8 cellular contexts compared by ENCODE assay signal in genomic region chr1:150976879-150977694, GRCh38. TPM values are rescaled to one million over a fixed set of nuclear protein-coding genes. Genes with fewer than 3 reads are reported as not detected.
DNase-seq lines count a peak whose midpoint lies in the region; ATAC-seq and TF ChIP-seq lines count a peak whose summit lies in the region.

No MANE protein-coding gene starts in this region.

- TF ChIP-seq CTCF in nephron (IDR thresholded peaks at IDR 0.05; ENCODE audit: unreplicated experiment in 3 of 3), result no peak

- H3K4me1 Mint-ChIP-seq in nephron, result peaks cover 38% of the 10 kb centered on the region

- peak; percentile 97 for DNase-seq in GDM1 (lab: John Stamatoyannopoulos, UW)
- DNase-seq in OCI-M2 (lab: John Stamatoyannopoulos, UW; ENCODE audit: unreplicated experiment), result peak; percentile 86
- DNase-seq in activated T-cell treated with anti-CD3 and anti-CD28 coated beads for 24 hours (ENCODE audit: low read depth), result peak; percentile 61
- peak; percentile 88 for DNase-seq in stimulated activated naive CD8-positive, alpha-beta T cell treated with anti-CD3 and anti-CD28 coated beads, Interleukin-15, Interleukin-2, amounts not matched to agents 100 U/mL and 50 U/mL, for 24 hours

- H3K27me3 Mint-ChIP-seq in nephron (ENCODE audit: low read depth), result peaks cover 7% of the 10 kb centered on the region

- H3K9me3 Mint-ChIP-seq in nephron, result no peaks in the 10 kb centered on the region

- H3K36me3 Mint-ChIP-seq in nephron (ENCODE audit: low read depth), result no peaks in the 10 kb centered on the region

- H3K27ac Mint-ChIP-seq in nephron, result peak overlapping the region; percentile 69 to 86 (median 71)

- H3K4me3 Mint-ChIP-seq in nephron, result peak overlapping the region; percentile 63 to 81 (median 75)

- peak; percentile 62 for ATAC-seq in esophagus mucosa
- ATAC-seq in stimulated activated naive CD8-positive, alpha-beta T cell treated with anti-CD3 and anti-CD28 coated beads, Interleukin-15, Interleukin-2, amounts not matched to agents 100 U/mL and 50 U/mL, for 24 hours, result peak; percentile 62
- ATAC-seq in HG03457 (IDR thresholded peaks at IDR 0.05; ENCODE audit: unreplicated experiment), result no peak
- ATAC-seq in GM21737 (IDR thresholded peaks at IDR 0.05; ENCODE audit: unreplicated experiment), result no peak

RNA-seq across cellular contexts. Expression of gene CERS2, which starts 2.5 kb away (rescaled TPM):
- 49.8 TPM for total RNA-seq in esophagus mucosa

RNA-seq across cellular contexts. Expression of gene ANXA9, which starts 5.0 kb away (rescaled TPM):
- 0.40 TPM for total RNA-seq in esophagus mucosa

RNA-seq across cellular contexts. Expression of gene MINDY1, which starts 29.6 kb away (rescaled TPM):
- 33.4 TPM for total RNA-seq in esophagus mucosa

RNA-seq across cellular contexts. Expression of gene PRUNE1, which starts 31.2 kb away (rescaled TPM):
- 14.3 TPM for total RNA-seq in esophagus mucosa

RNA-seq across cellular contexts. Expression of gene SETDB1, which starts 50.9 kb away (rescaled TPM):
- 24.3 TPM for total RNA-seq in esophagus mucosa

Comparison
In these comparisons a context has a peak if more than half of its experiments do, and no peak if none do; other contexts are left out.
1. ATAC-seq: peak in esophagus mucosa (single experiment) and stimulated activated naive CD8-positive, alpha-beta T cell treated with anti-CD3 and anti-CD28 coated beads, Interleukin-15, Interleukin-2, amounts not matched to agents 100 U/mL and 50 U/mL, for 24 hours (single experiment); none in HG03457 (single experiment) and GM21737 (single experiment).
2. Peak in every context shown above with its lines, with median percentiles within 50 percentile points of each other: DNase-seq.